Comparison of ENCODE assay signal across 5 cellular contexts in the genomic region with DNA sequence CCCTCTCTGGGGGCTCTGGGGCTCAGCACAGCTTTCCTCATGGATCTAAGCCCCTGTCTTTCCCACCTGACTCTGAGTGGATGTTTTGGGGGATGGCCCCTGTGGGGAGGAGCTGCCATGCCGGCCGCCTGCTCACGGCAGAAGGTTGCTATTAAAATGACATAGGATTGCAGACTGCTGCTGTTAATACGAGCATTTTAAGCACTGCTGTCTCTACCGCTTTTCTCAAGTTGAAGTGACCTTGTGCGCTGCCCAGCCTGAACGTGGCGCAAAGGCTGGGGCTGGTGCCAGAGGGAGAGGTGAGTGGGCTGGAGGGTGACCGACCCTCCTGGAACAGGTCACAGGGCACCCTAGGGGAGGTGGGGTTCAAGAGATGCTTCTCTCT. TPM values are rescaled to one million over a fixed set of nuclear protein-coding genes. Genes with fewer than 3 reads are reported as not detected.
"Had no signal": no experiment of that assay in that cellular context is flagged by ENCODE, and none has a peak within 500 bp of the region (broad histone marks: within the 10 kb centered on the region; RNA-seq: fewer than 3 reads in every experiment).

No MANE protein-coding gene starts in this region.

- H3K9ac ChIP-seq: GM23248 had no signal

- H3K4me3 ChIP-seq: GM23248 had no signal

- H2AFZ ChIP-seq: GM23248 had no signal

- H3K27ac ChIP-seq: GM23248 had no signal

- DNase-seq: GM23248, GOT3, H9, HCEC 1CT, IMR-90 had no signal

RNA-seq across cellular contexts. Expression of gene DISP3, which starts 58.4 kb away (rescaled TPM):
- total RNA-seq: GM23248, IMR-90 had no signal
- polyA plus RNA-seq: GM23248 had no signal
